Comparison of ENCODE assay signal across 8 cellular contexts in genomic region chr14:45251912-45252311, GRCh38. TPM values are rescaled to one million over a fixed set of nuclear protein-coding genes. Genes with fewer than 3 reads are reported as not detected.
DNase-seq lines count a peak whose midpoint lies in the region; ATAC-seq and TF ChIP-seq lines count a peak whose summit lies in the region.

No MANE protein-coding gene starts in this region.

- intact Hi-C loops in transverse colon (cut with DNase I; ENCODE audit: low total_unique reads) = no loop called here

- H3K27me3 Mint-ChIP-seq in activated naive CD8-positive, alpha-beta T cell treated with anti-CD3 and anti-CD28 coated beads for 36 hours = no peaks in the 10 kb centered on the region

- no peak for TF ChIP-seq EP300 in transverse colon (IDR thresholded peaks at IDR 0.05; ENCODE audit: low read depth)

- peaks cover 19% of the 10 kb centered on the region for H3K4me1 Mint-ChIP-seq in activated naive CD8-positive, alpha-beta T cell treated with anti-CD3 and anti-CD28 coated beads for 36 hours

- peak; percentile 56 for ATAC-seq in HG02623 (IDR thresholded peaks at IDR 0.05; ENCODE audit: unreplicated experiment)

- peak overlapping the region; percentile 87 to 93 (median 90) for H3K27ac ChIP-seq in transverse colon

- peaks cover 14% of the 10 kb centered on the region for H3K36me3 Mint-ChIP-seq in activated naive CD8-positive, alpha-beta T cell treated with anti-CD3 and anti-CD28 coated beads for 36 hours

- peak overlapping the region; percentile 85 for H3K4me3 Mint-ChIP-seq in activated naive CD8-positive, alpha-beta T cell treated with anti-CD3 and anti-CD28 coated beads for 36 hours

- H3K4me3 ChIP-seq in GM12875 (ENCODE audit: low read depth, low read length) (peak overlapping the region; percentile 51), NB4 (ENCODE audit: low read depth, low read length) (peak overlapping the region; percentile 96), kidney epithelial cell (ENCODE audit: low read depth, low read length) (peak overlapping the region; percentile 96), transverse colon (peak overlapping the region; percentile 50 to 89 (median 64))

- H3K27ac Mint-ChIP-seq in activated naive CD8-positive, alpha-beta T cell treated with anti-CD3 and anti-CD28 coated beads for 36 hours = peak overlapping the region; percentile 48

- in situ Hi-C loops in transverse colon (cut with MboI; ENCODE audit: low pct_ligation_motif_present in 1 of 4, low pct_unique_long_range_greater_than_20kb in 1 of 4, low sequenced_read_pairs in 3 of 4) = loop anchor here in 2 of 4 donors (25.0 kb wide), 1 partner anchor 340 kb away; no protein-coding TSS in a partner anchor

- DNase-seq in A172 (ENCODE audit: low spot score) = peak; percentile 5
- DNase-seq in NB4 (ENCODE audit: low read depth) = peak; percentile 88
- no peak for DNase-seq in activated naive CD8-positive, alpha-beta T cell treated with anti-CD3 and anti-CD28 coated beads for 36 hours
- no peak for DNase-seq in kidney epithelial cell (ENCODE audit: low read depth)
- DNase-seq in transverse colon = no peak
- DNase-seq in cortex of kidney (lab: John Stamatoyannopoulos, UW) = no peak

- H3K36me3 ChIP-seq in kidney epithelial cell (ENCODE audit: control insufficient read depth, insufficient read depth, low read length) (no peaks in the 10 kb centered on the region), transverse colon (no peaks in the 10 kb centered on the region)

- peaks cover 5 to 37% (median 13%) of the 10 kb centered on the region in 4 donors for H3K4me1 ChIP-seq in transverse colon

- TF ChIP-seq POLR2A in NB4 (IDR thresholded peaks at IDR 0.05; ENCODE audit: extremely low read depth, insufficient read length) = no peak
- no peak for TF ChIP-seq POLR2A in transverse colon (IDR thresholded peaks at IDR 0.05)

- peaks cover 4% of the 10 kb centered on the region for H3K9me3 Mint-ChIP-seq in activated naive CD8-positive, alpha-beta T cell treated with anti-CD3 and anti-CD28 coated beads for 36 hours

- H3K27me3 ChIP-seq in kidney epithelial cell (ENCODE audit: control insufficient read depth, insufficient read depth, low read length) (no peaks in the 10 kb centered on the region), transverse colon (no peaks in the 10 kb centered on the region)

- H3K9me3 ChIP-seq in transverse colon = no peaks in the 10 kb centered on the region

- WGBS in transverse colon (ENCODE audit: low coverage in 1 of 2), 2 donors = 17 to 19% methylated on average over 5 of the region's 5 CpGs

- no peak for TF ChIP-seq CTCF in GM12875 (IDR thresholded peaks at IDR 0.05; ENCODE audit: borderline replicate concordance, insufficient read depth, low read depth, low read length)
- TF ChIP-seq CTCF in NB4 (IDR thresholded peaks at IDR 0.05; ENCODE audit: low read depth, low read length) = no peak
- TF ChIP-seq CTCF in kidney epithelial cell (IDR thresholded peaks at IDR 0.05; ENCODE audit: insufficient read depth, low read length, poor library complexity, severe bottlenecking) = no peak
- TF ChIP-seq CTCF in transverse colon (IDR thresholded peaks at IDR 0.05) = no peak

RNA-seq across cellular contexts. Expression of gene MIS18BP1, which starts 1.1 kb away (rescaled TPM):
- total RNA-seq in A172 (2014; rRNA removed; shearing (Covaris generic)) = 31.8 and 43.4 TPM in 2 replicates
- 10 to 100 TPM; 37.6 to 40.7 TPM for total RNA-seq in activated naive CD8-positive, alpha-beta T cell treated with anti-CD3 and anti-CD28 coated beads for 36 hours
- 9.2 and 9.4 TPM in 2 replicates for total RNA-seq in kidney epithelial cell
- total RNA-seq in transverse colon = 10 to 100 TPM; 23.5 to 61.7 (median 38.4) TPM

Comparison
In these comparisons a context has a peak if more than half of its experiments do, and no peak if none do; other contexts are left out.
1. DNase-seq: peak in A172 (single experiment) and NB4 (single experiment); none in activated naive CD8-positive, alpha-beta T cell treated with anti-CD3 and anti-CD28 coated beads for 36 hours (single experiment), kidney epithelial cell (single experiment), transverse colon (single experiment) and cortex of kidney (single experiment).
2. Peak in every context shown above with its lines, with median percentiles within 50 percentile points of each other: H3K4me3 ChIP-seq.